ENCODE assay signal across 1 cellular context in genomic region chr17:42436401-42436800, GRCh38.
TF ChIP-seq lines count a peak whose summit lies in the region.

No MANE protein-coding gene starts in this region.

TF ChIP-seq in K562, 482 proteins besides CTCF, POLR2A, EP300 and RAD21:
- TF ChIP-seq MTA3 (IDR thresholded peaks at IDR 0.05; ENCODE audit: borderline replicate concordance) (no peak), NFXL1 (CRISPR knock-in tag; IDR thresholded peaks at IDR 0.05) (no peak), HIVEP1 (CRISPR knock-in tag; IDR thresholded peaks at IDR 0.05) (no peak), HMGN3 (IDR thresholded peaks at IDR 0.05; ENCODE audit: borderline replicate concordance, extremely low read depth, insufficient read length, low read depth, low read length) (no peak), THRA (IDR thresholded peaks at IDR 0.05) (no peak), STAT6 (CRISPR knock-in tag; IDR thresholded peaks at IDR 0.05) (no peak), MGA (IDR thresholded peaks at IDR 0.05) (no peak), POLR2AphosphoS2 (IDR thresholded peaks at IDR 0.05; ENCODE audit: low read length) (no peak), CTCFL (IDR thresholded peaks at IDR 0.05; ENCODE audit: borderline replicate concordance, insufficient read depth, low read depth, low read length, poor library complexity, severe bottlenecking) (no peak), POLR2AphosphoS5 (IDR thresholded peaks at IDR 0.05; ENCODE audit: control insufficient read depth, insufficient read depth, low read depth, low read length) (no peak), USF1 (CRISPR knock-in tag; IDR thresholded peaks at IDR 0.05) (no peak), SMAD2 (IDR thresholded peaks at IDR 0.05; ENCODE audit: low read depth, low read length) (no peak), SNRNP70 (optimal IDR thresholded peaks at IDR 0.05; ENCODE audit: low read depth, low read length) (no peak), MLX (CRISPR knock-in tag; conservative IDR thresholded peaks at IDR 0.05) (no peak), NEUROD1 (IDR thresholded peaks at IDR 0.05; ENCODE audit: borderline replicate concordance, low read depth, low read length, partially characterized antibody) (no peak), BHLHE40 (IDR thresholded peaks at IDR 0.05; ENCODE audit: low read length) (no peak), ZNF449 (CRISPR knock-in tag; IDR thresholded peaks at IDR 0.05) (no peak)
